In genomic region chr11:128761339-128761738, GRCh38 we compare ENCODE assay signal across 1 cellular context.
TF ChIP-seq lines count a peak whose summit lies in the region.

No MANE protein-coding gene starts in this region.

TF ChIP-seq in H1, 55 proteins besides CTCF, POLR2A, EP300 and RAD21:
- TF ChIP-seq SUZ12 (IDR thresholded peaks at IDR 0.05; ENCODE audit: low read length) (no peak), CBX8 (IDR thresholded peaks at IDR 0.05; ENCODE audit: borderline replicate concordance, low read depth, low read length) (no peak), SP4 (IDR thresholded peaks at IDR 0.05; ENCODE audit: low read length) (no peak), BRCA1 (IDR thresholded peaks at IDR 0.05; ENCODE audit: low read depth, low read length) (no peak), RBBP5 (IDR thresholded peaks at IDR 0.05; ENCODE audit: borderline replicate concordance, low read depth, low read length) (no peak), TEAD4 (IDR thresholded peaks at IDR 0.05; ENCODE audit: low read depth, low read length) (no peak), EZH2 (IDR thresholded peaks at IDR 0.05; ENCODE audit: low read depth, low read length, severe bottlenecking) (no peak), POU5F1 (IDR thresholded peaks at IDR 0.05; ENCODE audit: low read depth, low read length) (no peak), KDM4A (IDR thresholded peaks at IDR 0.05; ENCODE audit: low read depth, low read length, severe bottlenecking) (no peak), CHD2 (IDR thresholded peaks at IDR 0.05; ENCODE audit: low read length) (no peak)
